Comparison of ENCODE assay signal across 16 cellular contexts in genomic region chr14:68770051-68770450, GRCh38.
"Had no signal": no experiment of that assay in that cellular context is flagged by ENCODE, and none has a peak within 500 bp of the region (broad histone marks: within the 10 kb centered on the region; RNA-seq: fewer than 3 reads in every experiment).

No MANE protein-coding gene starts in this region.

- DNase-seq: activated B cell treated with CpG ODN at 0.5 μM for 24 hours; activated CD4-positive, alpha-beta T cell treated with anti-CD3 and anti-CD28 coated beads, Interleukin-2, amount 10 ng/mL, durations not matched to agents 24 days and 14 days; activated CD8-positive, alpha-beta memory T cell treated with anti-CD3 and anti-CD28 coated beads, Interleukin-2, amount 50 U/mL, for 4 hours; activated T-cell treated with anti-CD3 and anti-CD28 coated beads, Interleukin-2, amount 50 U/mL, for 4 hours; central memory CD4-positive, alpha-beta T cell; mesendoderm; nucleus accumbens; stimulated activated CD8-positive, alpha-beta memory T cell treated with anti-CD3 and anti-CD28 coated beads, Interleukin-4, amount 100 ng/mL, for 48 hours; stimulated activated naive CD4-positive, alpha-beta T cell treated with Interleukin-2 at 50 U/mL for 16 hours; substantia nigra had no signal

- H3K27me3 ChIP-seq: gastrocnemius medialis, heart left ventricle, tibial nerve had no signal

- H3K36me3 ChIP-seq: gastrocnemius medialis, heart left ventricle, left lung, tibial nerve had no signal

- H3K27ac ChIP-seq: tibial nerve had no signal

- H3K36me3 Mint-ChIP-seq: activated naive CD8-positive, alpha-beta T cell; naive thymus-derived CD8-positive, alpha-beta T cell had no signal

- ATAC-seq: gastrocnemius medialis; heart left ventricle; left lung; naive thymus-derived CD8-positive, alpha-beta T cell had no signal

- H3K9me3 Mint-ChIP-seq: activated CD4-positive, alpha-beta T cell treated with anti-CD3 and anti-CD28 coated beads, Interleukin-2, amount 10 ng/mL, durations not matched to agents 24 days and 14 days; activated T-cell treated with anti-CD3 and anti-CD28 coated beads, Interleukin-2, amount 50 U/mL, for 4 hours had no signal

- H3K4me3 ChIP-seq: gastrocnemius medialis, heart left ventricle, left lung, tibial nerve had no signal

- H3K27me3 Mint-ChIP-seq: activated B cell treated with CpG ODN at 0.5 μM for 24 hours; activated CD4-positive, alpha-beta T cell treated with anti-CD3 and anti-CD28 coated beads, Interleukin-2, amount 10 ng/mL, durations not matched to agents 24 days and 14 days; activated naive CD8-positive, alpha-beta T cell; naive thymus-derived CD8-positive, alpha-beta T cell had no signal

- H3K9me3 ChIP-seq: gastrocnemius medialis had no signal

- H3K4me3 Mint-ChIP-seq: activated B cell treated with CpG ODN at 0.5 μM for 24 hours; activated CD4-positive, alpha-beta T cell treated with anti-CD3 and anti-CD28 coated beads, Interleukin-2, amount 10 ng/mL, durations not matched to agents 24 days and 14 days; activated naive CD8-positive, alpha-beta T cell; activated T-cell treated with anti-CD3 and anti-CD28 coated beads, Interleukin-2, amount 50 U/mL, for 4 hours had no signal

- H3K27ac Mint-ChIP-seq: activated B cell treated with CpG ODN at 0.5 μM for 24 hours; activated naive CD8-positive, alpha-beta T cell had no signal
